Comparison of ENCODE assay signal across 22 cellular contexts in the genomic region with DNA sequence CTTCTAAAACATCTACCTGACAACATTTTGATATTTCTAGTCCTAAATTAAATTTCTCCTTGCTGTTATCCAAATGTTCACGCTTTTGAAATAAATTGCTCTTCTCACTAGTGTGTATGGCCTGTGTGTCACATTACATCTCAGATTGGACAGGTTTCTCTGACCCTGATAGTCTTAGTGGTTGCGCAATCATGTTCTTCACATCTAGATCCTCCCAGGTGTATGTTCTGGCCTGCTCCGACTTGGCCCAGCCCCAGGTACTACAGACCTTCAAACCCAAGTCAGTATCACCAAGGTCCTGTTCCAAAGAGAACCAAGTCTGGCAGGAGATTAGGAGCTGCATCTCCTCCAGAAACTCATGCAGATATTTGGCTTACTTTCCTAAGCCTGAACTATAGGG.
"Had no signal": no experiment of that assay in that cellular context is flagged by ENCODE, and none has a peak within 500 bp of the region (broad histone marks: within the 10 kb centered on the region; RNA-seq: fewer than 3 reads in every experiment).

No MANE protein-coding gene starts in this region.

- ATAC-seq: Panc1, PC-3, SK-N-SH treated with all-trans-retinoic acid at 6 μM for 48 hours had no signal

- H3K27me3 ChIP-seq: MG63, SJCRH30 had no signal

- DNase-seq: Karpas-422, KG1, MG63, NCI-H1092, NCI-H1105 treated with DMSO at 0.1 percent for 48 hours, NCI-H1417 treated with DMSO at 0.1 percent for 48 hours, NCI-H146, NCI-H1694 treated with DMSO at 0.1 percent for 48 hours, NCI-H1930, NCI-H2081, NCI-H2107, NCI-H2227 treated with DMSO at 0.1 percent for 48 hours, NCI-H524, NCI-H69, NCI-H774, PC-3, SHP77 treated with DMSO at 0.1 percent for 48 hours, SJCRH30, T-helper 1 cell had no signal

- H3K4me1 ChIP-seq: SJCRH30 had no signal

- H3K36me3 ChIP-seq: MG63, SJCRH30 had no signal

- H3K4me3 ChIP-seq: MG63, SJCRH30 had no signal

- H3K27ac ChIP-seq: RWPE1, SJCRH30 had no signal

- H3K9me3 ChIP-seq: MG63, SJCRH30 had no signal
